Comparison of ENCODE assay signal across 17 cellular contexts in the genomic region with DNA sequence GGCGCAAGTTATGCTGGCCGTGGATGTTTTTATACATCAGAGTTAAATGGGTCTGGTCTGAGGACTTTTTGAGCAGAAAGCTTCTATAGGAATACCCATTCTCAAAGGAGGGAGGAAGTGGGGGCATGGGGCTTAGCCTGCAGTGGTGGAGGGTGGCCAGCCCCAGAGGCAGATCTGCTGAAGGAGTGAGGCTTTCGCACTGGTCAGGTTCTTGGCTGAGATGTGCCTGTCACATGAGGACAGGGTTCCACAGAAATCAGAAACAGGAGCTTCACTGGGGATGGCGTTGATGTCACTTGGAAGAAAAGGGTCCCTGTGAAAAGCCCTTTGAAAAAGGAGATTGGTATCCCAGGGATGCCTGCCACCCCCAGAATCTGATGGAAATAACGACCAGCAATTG.
DNase-seq lines count a peak whose midpoint lies in the region; ATAC-seq and TF ChIP-seq lines count a peak whose summit lies in the region.
"Had no signal": no experiment of that assay in that cellular context is flagged by ENCODE, and none has a peak within 500 bp of the region (broad histone marks: within the 10 kb centered on the region; RNA-seq: fewer than 3 reads in every experiment).

No MANE protein-coding gene starts in this region.

- H3K4me3 ChIP-seq in neural progenitor cell (no peak overlapping the region), sigmoid colon (no peak overlapping the region)

- H2BK5ac ChIP-seq in H9 (ENCODE audit: insufficient read length, low read length), result no peak overlapping the region

- H3K36me3 Mint-ChIP-seq in activated T-cell treated with anti-CD3 and anti-CD28 coated beads, Interleukin-2, amount 50 U/mL, for 4 hours (ENCODE audit: insufficient read depth), result peaks cover 29% of the 10 kb centered on the region
- H3K36me3 Mint-ChIP-seq in H9 (ENCODE audit: insufficient read depth in 1 of 3, low read depth in 3 of 3) (peaks cover 33 to 63% (median 58%) of the 10 kb centered on the region in 3 experiments), neural progenitor cell (peaks cover 21% of the 10 kb centered on the region)
- peaks cover 5% of the 10 kb centered on the region for H3K36me3 Mint-ChIP-seq in natural killer cell treated with Interleukin-12 subunit alpha and Interleukin-12 subunit beta and Interleukin-15 and Interleukin-18, amount 100 ng/mL, for 72 hours

- H3K9me3 ChIP-seq in H9 (ENCODE audit: control insufficient read depth, low read depth, low read length) (no peaks in the 10 kb centered on the region), neural progenitor cell (ENCODE audit: low read depth) (no peaks in the 10 kb centered on the region), sigmoid colon (no peaks in the 10 kb centered on the region)

- ATAC-seq in activated T-cell treated with anti-CD3 and anti-CD28 coated beads, Interleukin-2, amount 50 U/mL, for 4 hours, result no peak
- ATAC-seq in GM19395 (IDR thresholded peaks at IDR 0.05; ENCODE audit: unreplicated experiment), result no peak
- no peak for ATAC-seq in natural killer cell treated with Interleukin-12 subunit alpha and Interleukin-12 subunit beta and Interleukin-15 and Interleukin-18, amount 100 ng/mL, for 72 hours
- ATAC-seq: CD8-positive, alpha-beta T cell had no signal

- no peak overlapping the region for H3K4ac ChIP-seq in H9 (ENCODE audit: low read depth, low read length)

- no peak overlapping the region for H2BK12ac ChIP-seq in H9 (ENCODE audit: insufficient read length, low read depth, low read length)

- no peaks in the 10 kb centered on the region for H3K23me2 ChIP-seq in H9 (ENCODE audit: insufficient read length, low read depth, low read length, poor library complexity, severe bottlenecking)

- H3K9me3 Mint-ChIP-seq in activated T-cell treated with anti-CD3 and anti-CD28 coated beads, Interleukin-2, amount 50 U/mL, for 4 hours, result peaks cover 2% of the 10 kb centered on the region
- peaks cover 5 to 8% of the 10 kb centered on the region in 2 experiments for H3K9me3 Mint-ChIP-seq in H9
- no peaks in the 10 kb centered on the region for H3K9me3 Mint-ChIP-seq in neural progenitor cell
- H3K9me3 Mint-ChIP-seq in natural killer cell treated with Interleukin-12 subunit alpha and Interleukin-12 subunit beta and Interleukin-15 and Interleukin-18, amount 100 ng/mL, for 72 hours, result no peaks in the 10 kb centered on the region
- H3K9me3 Mint-ChIP-seq: HFFc6 had no signal

- no peak overlapping the region for H3K14ac ChIP-seq in H9 (ENCODE audit: insufficient read depth, low read length)

- TF ChIP-seq CTCF in H9 (conservative IDR thresholded peaks at IDR 0.05), result no peak
- TF ChIP-seq CTCF in neural progenitor cell (IDR thresholded peaks at IDR 0.05), result no peak
- no peak for TF ChIP-seq CTCF in sigmoid colon (IDR thresholded peaks at IDR 0.05)

- no peaks in the 10 kb centered on the region for H3K79me1 ChIP-seq in H9 (ENCODE audit: insufficient read depth, low read depth, low read length, poor library complexity, severe bottlenecking)

- H2BK20ac ChIP-seq in H9 (ENCODE audit: low read depth, low read length, poor library complexity, severe bottlenecking), result no peak overlapping the region

- DNase-seq in activated T-cell treated with anti-CD3 and anti-CD28 coated beads, Interleukin-2, amount 50 U/mL, for 1 hour, result peak; percentile 8
- no peak for DNase-seq in activated T-cell treated with anti-CD3 and anti-CD28 coated beads, Interleukin-2, amount 50 U/mL, for 4 hours
- no peak for DNase-seq in H9
- no peak for DNase-seq in neural progenitor cell (ENCODE audit: low spot score)
- DNase-seq in sigmoid colon, result peak; percentile 15
- DNase-seq in natural killer cell treated with Interleukin-12 subunit alpha and Interleukin-12 subunit beta and Interleukin-15 and Interleukin-18, amount 100 ng/mL, for 72 hours (ENCODE audit: low spot score), result no peak
- no peak for DNase-seq in activated CD4-positive, alpha-beta T cell treated with anti-CD3 and anti-CD28 coated beads for 1 hour
- DNase-seq: CD8-positive, alpha-beta T cell; COR-L47; DMS153; DMS79 treated with DMSO at 0.1 percent for 48 hours; EL; HCEC 1CT; HFFc6 had no signal

- H4K8ac ChIP-seq in H9 (replicated peaks; ENCODE audit: insufficient read length, low read depth, low read length), result no peak overlapping the region

- no peak overlapping the region for H4K5ac ChIP-seq in H9 (ENCODE audit: insufficient read length, low read depth, low read length)

- H2AFZ ChIP-seq in H9 (ENCODE audit: low read length) (no peak overlapping the region), neural progenitor cell (replicated peaks) (no peak overlapping the region)

- TF ChIP-seq EP300 in sigmoid colon (IDR thresholded peaks at IDR 0.05), result no peak

- no peak overlapping the region for H3K4me3 Mint-ChIP-seq in activated T-cell treated with anti-CD3 and anti-CD28 coated beads, Interleukin-2, amount 50 U/mL, for 4 hours
- H3K4me3 Mint-ChIP-seq in H9 (no peak overlapping the region), neural progenitor cell (no peak overlapping the region)
- H3K4me3 Mint-ChIP-seq in natural killer cell treated with Interleukin-12 subunit alpha and Interleukin-12 subunit beta and Interleukin-15 and Interleukin-18, amount 100 ng/mL, for 72 hours, result no peak overlapping the region
- H3K4me3 Mint-ChIP-seq: CD14-positive monocyte; CD8-positive, alpha-beta T cell; HFFc6 had no signal

- no peak overlapping the region for H3K9ac ChIP-seq in H9 (ENCODE audit: extremely low read depth, insufficient read length, low read length)
- H3K9ac ChIP-seq in neural progenitor cell, result no peak overlapping the region

- H3K27ac Mint-ChIP-seq in H9 (peak overlapping the region in 2 of 3 experiments; percentile 39 to 58; a peak in 2 of 7 replicates), neural progenitor cell (peak overlapping the region; percentile 77)
- H3K27ac Mint-ChIP-seq in natural killer cell treated with Interleukin-12 subunit alpha and Interleukin-12 subunit beta and Interleukin-15 and Interleukin-18, amount 100 ng/mL, for 72 hours, result no peak overlapping the region
- H3K27ac Mint-ChIP-seq: CD8-positive, alpha-beta T cell; HFFc6 had no signal

- H4K20me1 ChIP-seq in H9 (ENCODE audit: control insufficient read depth, insufficient read depth, insufficient read length) (no peaks in the 10 kb centered on the region), neural progenitor cell (ENCODE audit: low read depth) (no peaks in the 10 kb centered on the region)

- H3K4me2 ChIP-seq in H9 (ENCODE audit: insufficient read depth, insufficient read length, low read length) (no peak overlapping the region), neural progenitor cell (no peak overlapping the region)

- peaks cover 7% of the 10 kb centered on the region for H3K4me1 Mint-ChIP-seq in activated T-cell treated with anti-CD3 and anti-CD28 coated beads, Interleukin-2, amount 50 U/mL, for 4 hours (ENCODE audit: low read depth)
- H3K4me1 Mint-ChIP-seq in H9 (peaks cover under 1 to 8% of the 10 kb centered on the region in 2 experiments), neural progenitor cell (peaks cover 9% of the 10 kb centered on the region)
- peaks cover 8 to 9% of the 10 kb centered on the region in 2 donors for H3K4me1 Mint-ChIP-seq in natural killer cell treated with Interleukin-12 subunit alpha and Interleukin-12 subunit beta and Interleukin-15 and Interleukin-18, amount 100 ng/mL, for 72 hours (ENCODE audit: low read depth in 2 of 2)

- peaks cover 5% of the 10 kb centered on the region for H3F3A ChIP-seq in neural progenitor cell (ENCODE audit: low read depth)

- H4K91ac ChIP-seq in H9 (ENCODE audit: insufficient read length, low read depth, low read length), result no peak overlapping the region

- no peak overlapping the region for H3T11ph ChIP-seq in H9 (ENCODE audit: low read length)

- H3K4me1 ChIP-seq in H9 (ENCODE audit: insufficient read depth, low read length), result no peaks in the 10 kb centered on the region
- no peaks in the 10 kb centered on the region for H3K4me1 ChIP-seq in neural progenitor cell
- H3K4me1 ChIP-seq in sigmoid colon, result no peaks in the 10 kb centered on the region

- no peaks in the 10 kb centered on the region for H3K27me3 Mint-ChIP-seq in activated T-cell treated with anti-CD3 and anti-CD28 coated beads, Interleukin-2, amount 50 U/mL, for 4 hours (ENCODE audit: low read depth)
- H3K27me3 Mint-ChIP-seq in H9 (ENCODE audit: low read depth) (no peaks in the 10 kb centered on the region), neural progenitor cell (ENCODE audit: insufficient read depth, low read depth) (peaks cover 7% of the 10 kb centered on the region)
- H3K27me3 Mint-ChIP-seq in natural killer cell treated with Interleukin-12 subunit alpha and Interleukin-12 subunit beta and Interleukin-15 and Interleukin-18, amount 100 ng/mL, for 72 hours, result no peaks in the 10 kb centered on the region

- intact Hi-C loops in sigmoid colon (cut with DNase I), result no loop called here

- H3K27me3 ChIP-seq in H9 (ENCODE audit: insufficient read depth, low read length), result no peaks in the 10 kb centered on the region
- H3K27me3 ChIP-seq in neural progenitor cell, result no peaks in the 10 kb centered on the region
- no peaks in the 10 kb centered on the region for H3K27me3 ChIP-seq in sigmoid colon

- H3K18ac ChIP-seq in H9 (ENCODE audit: insufficient read length, low read depth, low read length), result no peak overlapping the region

- H3K56ac ChIP-seq in H9 (ENCODE audit: insufficient read length, low read depth, low read length), result no peak overlapping the region

- WGBS in H9 (ENCODE audit: extremely low coverage, insufficient read length, low lambda C conversion rate), result no CpG with 5 or more reads among the region's 5 CpGs
- 95 to 96% methylated on average over 5 of the region's 5 CpGs for WGBS in sigmoid colon, 2 donors

- H3K23ac ChIP-seq in H9 (ENCODE audit: insufficient read length, low read depth, low read length), result no peak overlapping the region

- TF ChIP-seq POLR2A in sigmoid colon (IDR thresholded peaks at IDR 0.05), result no peak

- no peaks in the 10 kb centered on the region for H3K36me3 ChIP-seq in neural progenitor cell
- peaks cover 0 to 35% (median 0%) of the 10 kb centered on the region in 4 donors for H3K36me3 ChIP-seq in sigmoid colon

- no peak overlapping the region for H2AK5ac ChIP-seq in H9 (ENCODE audit: insufficient read length, low read length)

- H3K27ac ChIP-seq in H9 (ENCODE audit: insufficient read length, low read depth, low read length) (no peak overlapping the region), neural progenitor cell (no peak overlapping the region), sigmoid colon (no peak overlapping the region)
- H3K27ac ChIP-seq: 22Rv1 had no signal

- H2BK15ac ChIP-seq in H9 (ENCODE audit: low read depth, low read length), result no peak overlapping the region

- H3K79me2 ChIP-seq in H9 (ENCODE audit: insufficient read depth, low read length), result no peaks in the 10 kb centered on the region
- H3K79me2 ChIP-seq in neural progenitor cell (ENCODE audit: low read depth), result no peaks in the 10 kb centered on the region

- H2BK120ac ChIP-seq in H9 (ENCODE audit: low read depth, low read length, poor library complexity, severe bottlenecking), result no peak overlapping the region

Comparison
In these comparisons a context has a peak if more than half of its experiments do, and no peak if none do; other contexts are left out.
1. DNase-seq: peak in activated T-cell treated with anti-CD3 and anti-CD28 coated beads, Interleukin-2, amount 50 U/mL, for 1 hour (single experiment) and sigmoid colon (single experiment); none in activated T-cell treated with anti-CD3 and anti-CD28 coated beads, Interleukin-2, amount 50 U/mL, for 4 hours (single experiment), H9 (single experiment), neural progenitor cell (single experiment), natural killer cell treated with Interleukin-12 subunit alpha and Interleukin-12 subunit beta and Interleukin-15 and Interleukin-18, amount 100 ng/mL, for 72 hours (single experiment) and activated CD4-positive, alpha-beta T cell treated with anti-CD3 and anti-CD28 coated beads for 1 hour (single experiment).
2. H3K27ac Mint-ChIP-seq: peak in H9 (2 of 3) and neural progenitor cell (single experiment); none in natural killer cell treated with Interleukin-12 subunit alpha and Interleukin-12 subunit beta and Interleukin-15 and Interleukin-18, amount 100 ng/mL, for 72 hours (0 of 2).